1 cellular context compared by ENCODE assay signal in the genomic region with DNA sequence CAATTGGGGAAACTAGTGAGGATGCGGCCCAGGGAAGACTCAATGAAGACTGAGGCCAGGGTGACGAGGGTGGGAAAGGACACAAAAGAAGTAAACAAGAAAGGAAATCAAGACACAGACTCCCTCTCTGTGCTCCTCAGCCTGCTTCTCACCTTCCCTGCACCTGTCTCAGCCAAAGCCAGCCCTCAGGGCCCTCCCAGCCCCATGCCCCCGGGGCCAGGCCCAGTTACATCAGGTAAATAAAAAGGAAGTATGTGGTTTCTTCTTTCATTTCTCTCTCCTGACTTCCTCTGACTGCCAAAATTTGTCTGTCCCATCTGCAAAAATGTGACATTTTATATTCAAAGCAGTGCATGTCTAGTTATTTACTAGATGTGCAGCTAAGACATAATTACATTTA.
TF ChIP-seq lines count a peak whose summit lies in the region.

No MANE protein-coding gene starts in this region.

TF ChIP-seq in GM23338, 12 proteins besides CTCF, POLR2A, EP300 and RAD21 (continued from another document):
- TF ChIP-seq, protein P1, sequence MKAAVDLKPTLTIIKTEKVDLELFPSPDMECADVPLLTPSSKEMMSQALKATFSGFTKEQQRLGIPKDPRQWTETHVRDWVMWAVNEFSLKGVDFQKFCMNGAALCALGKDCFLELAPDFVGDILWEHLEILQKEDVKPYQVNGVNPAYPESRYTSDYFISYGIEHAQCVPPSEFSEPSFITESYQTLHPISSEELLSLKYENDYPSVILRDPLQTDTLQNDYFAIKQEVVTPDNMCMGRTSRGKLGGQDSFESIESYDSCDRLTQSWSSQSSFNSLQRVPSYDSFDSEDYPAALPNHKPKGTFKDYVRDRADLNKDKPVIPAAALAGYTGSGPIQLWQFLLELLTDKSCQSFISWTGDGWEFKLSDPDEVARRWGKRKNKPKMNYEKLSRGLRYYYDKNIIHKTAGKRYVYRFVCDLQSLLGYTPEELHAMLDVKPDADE (IDR thresholded peaks at IDR 0.05): no peak
